In the genomic region with DNA sequence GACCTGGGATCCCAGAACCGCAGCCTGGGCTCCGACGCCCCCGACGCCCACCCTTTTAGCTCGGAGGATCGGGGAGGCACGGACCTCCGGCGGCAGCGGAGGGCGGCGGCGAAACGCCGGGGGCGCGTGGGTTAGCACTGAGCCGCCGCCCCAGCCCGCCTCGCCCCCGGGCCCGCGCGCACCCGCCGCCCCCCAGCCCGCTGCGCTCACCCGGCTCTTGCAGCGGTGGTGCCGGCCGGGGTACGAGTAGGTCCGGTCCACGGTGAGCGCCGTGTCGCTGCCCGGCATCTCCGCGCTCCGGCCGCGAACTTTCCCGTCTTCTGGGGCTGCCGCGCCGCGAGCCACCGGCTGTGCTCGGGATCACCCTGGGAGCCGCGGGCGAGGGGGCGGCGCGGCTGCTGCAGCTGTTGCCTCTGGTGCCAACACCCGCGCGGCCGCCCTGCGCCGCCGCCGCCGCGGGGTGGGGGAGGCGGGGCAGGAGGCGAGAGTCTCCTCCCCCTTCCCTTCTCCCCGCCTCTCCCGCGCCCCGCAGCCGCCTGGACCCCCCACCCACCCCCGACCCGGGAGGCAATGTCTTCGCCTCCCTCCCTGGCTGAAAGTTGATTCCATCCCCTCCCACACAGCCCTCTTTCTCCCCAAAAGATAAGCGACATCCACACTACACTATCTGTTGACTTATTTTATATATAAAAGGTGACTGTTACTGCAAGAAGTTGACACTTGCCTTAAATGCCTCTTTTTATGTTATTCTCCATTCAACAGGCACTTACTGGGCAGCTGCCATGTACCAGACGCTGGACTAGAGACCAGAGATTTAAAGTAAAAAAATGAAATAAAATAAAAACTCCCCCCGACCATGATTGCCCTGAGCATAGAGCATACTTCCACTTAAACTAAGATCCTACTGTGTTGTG, we compare ENCODE assay signal across 7 cellular contexts. TPM values are rescaled to one million over a fixed set of nuclear protein-coding genes. Genes with fewer than 3 reads are reported as not detected.
DNase-seq lines count a peak whose midpoint lies in the region; ATAC-seq and TF ChIP-seq lines count a peak whose summit lies in the region.

TMCC3 (minus strand) TSS at position 415 of the 914 bp plus-strand sequence; CDS start at position 288, 127 bp downstream.

- H3K9me3 ChIP-seq in MG63 = no peaks in the 10 kb centered on the region

- ATAC-seq in GM21737 (IDR thresholded peaks at IDR 0.05; ENCODE audit: unreplicated experiment) = peak; percentile 75

- peaks cover 19% of the 10 kb centered on the region for H3K27me3 Mint-ChIP-seq in nephron progenitor cell (ENCODE audit: low read depth, poor library complexity)

- H3K4me3 ChIP-seq in GM12865 (ENCODE audit: low read depth, low read length) (peak within 1 kb of the TSS; percentile 50), MG63 (peak within 1 kb of the TSS; percentile 26)

- peak within 1 kb of the TSS; percentile 98 for H3K4me3 Mint-ChIP-seq in nephron progenitor cell

- peaks cover 56% of the 10 kb centered on the region for H3K4me1 Mint-ChIP-seq in nephron progenitor cell

- no peaks in the 10 kb centered on the region for H3K9me3 Mint-ChIP-seq in nephron progenitor cell

- no peaks in the 10 kb centered on the region for H3K36me3 ChIP-seq in MG63

- H3K27me3 ChIP-seq in MG63 = peaks cover 11% of the 10 kb centered on the region

- H3K27ac Mint-ChIP-seq in nephron progenitor cell = peak within 1 kb of the TSS; percentile 94

- peaks cover 6% of the 10 kb centered on the region for H3K36me3 Mint-ChIP-seq in nephron progenitor cell (ENCODE audit: low read depth)

- no peak for TF ChIP-seq CTCF in GM12865 (IDR thresholded peaks at IDR 0.05; ENCODE audit: insufficient read depth, low read depth, low read length, missing control alignments)
- no peak for TF ChIP-seq CTCF in nephron progenitor cell (IDR thresholded peaks at IDR 0.05)

- DNase-seq in GM12865 (ENCODE audit: low read depth) (peak; percentile 38), MG63 (peak; percentile 52), activated gamma-delta T cell treated with Interleukin-2 at 50 U/mL for 16 hours (peak; percentile 13), germinal center (ENCODE audit: low spot score) (peak; percentile 50), nephron progenitor cell (peak; percentile 75), SHP77 treated with DMSO at 0.1 percent for 48 hours (lab: John Stamatoyannopoulos, UW) (no peak)

RNA-seq across cellular contexts. Expression of gene TMCC3, which starts in this region (rescaled TPM):
- total RNA-seq in MG63 (2014; rRNA removed; shearing (Covaris generic); ENCODE audit: low replicate concordance) = not detected in 2 replicates

Comparison
In these comparisons a context has a peak if more than half of its experiments do, and no peak if none do; other contexts are left out.
1. Peak in DNase-seq and H3K4me3 ChIP-seq in MG63; RNA of the gene not detected or under 1 TPM.